Comparison of ENCODE assay signal across 11 cellular contexts in the genomic region with DNA sequence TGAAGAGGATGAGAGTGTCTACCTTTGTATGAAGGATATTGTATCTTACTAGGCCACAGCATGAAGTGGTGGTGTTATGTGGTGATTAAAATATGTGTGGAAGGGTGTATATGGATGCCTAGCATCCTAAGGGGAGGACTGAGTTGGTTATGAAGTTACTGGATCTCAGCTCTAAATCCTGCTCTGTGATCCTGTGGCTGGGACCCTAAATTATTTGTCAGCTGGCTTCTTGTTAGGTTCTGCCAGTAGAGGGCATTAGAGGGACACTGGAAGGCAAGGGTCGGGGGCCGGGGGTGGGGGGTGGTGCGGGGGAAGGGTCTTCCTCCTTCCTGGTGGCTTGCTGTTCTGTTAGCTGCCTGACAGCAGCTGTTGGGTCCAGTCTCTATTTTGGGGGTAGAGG. TPM values are rescaled to one million over a fixed set of nuclear protein-coding genes. Genes with fewer than 3 reads are reported as not detected.
DNase-seq lines count a peak whose midpoint lies in the region; ATAC-seq and TF ChIP-seq lines count a peak whose summit lies in the region.
"Had no signal": no experiment of that assay in that cellular context is flagged by ENCODE, and none has a peak within 500 bp of the region (broad histone marks: within the 10 kb centered on the region; RNA-seq: fewer than 3 reads in every experiment).

No MANE protein-coding gene starts in this region.

- ATAC-seq in RWPE2 (ENCODE audit: low read depth) (no peak), foreskin keratinocyte (no peak)

- H3K27me3 ChIP-seq in RWPE2 (ENCODE audit: insufficient read depth, poor library complexity, severe bottlenecking) (no peaks in the 10 kb centered on the region), foreskin keratinocyte (no peaks in the 10 kb centered on the region)
- H3K27me3 ChIP-seq: uterus had no signal

- H3K4me3 ChIP-seq in RWPE2 (ENCODE audit: severe bottlenecking) = no peak overlapping the region
- H3K4me3 ChIP-seq: uterus had no signal

- in situ Hi-C loops in ACHN (cut with HindIII; ENCODE audit: low pct_ligation_motif_present, low pct_unique_long_range_greater_than_20kb, low sequenced_read_pairs) = no loop called here

- H3K27ac ChIP-seq in RWPE2 (ENCODE audit: poor library complexity, severe bottlenecking) = peak overlapping the region; percentile 58
- no peak overlapping the region for H3K27ac ChIP-seq in foreskin keratinocyte

- TF ChIP-seq CTCF in GM12873 (IDR thresholded peaks at IDR 0.05; ENCODE audit: insufficient read depth, low read depth, low read length, missing control alignments) = peak; percentile 30
- TF ChIP-seq CTCF in RWPE2 (IDR thresholded peaks at IDR 0.05; ENCODE audit: poor library complexity, severe bottlenecking) = peak; percentile 51
- peak; percentile 35 for TF ChIP-seq CTCF in foreskin keratinocyte (conservative IDR thresholded peaks at IDR 0.05)

- no peaks in the 10 kb centered on the region for H3K9me3 ChIP-seq in RWPE2 (ENCODE audit: severe bottlenecking)
- H3K9me3 ChIP-seq: uterus had no signal

- peaks cover 97% of the 10 kb centered on the region for H3K36me3 ChIP-seq in RWPE2 (ENCODE audit: low read depth)
- H3K36me3 ChIP-seq: uterus had no signal

- H3K4me1 ChIP-seq in RWPE2 (ENCODE audit: insufficient read depth, poor library complexity, severe bottlenecking) (peaks cover 28% of the 10 kb centered on the region), foreskin keratinocyte (no peaks in the 10 kb centered on the region)

- DNase-seq in ACHN (peak; percentile 33), RWPE2 (ENCODE audit: low spot score) (no peak), foreskin keratinocyte (no peak), AG20443 (ENCODE audit: low spot score) (no peak), T-helper 2 cell (no peak), superior temporal gyrus (ENCODE audit: extremely low spot score) (no peak)
- DNase-seq in stimulated activated CD4-positive, alpha-beta T cell treated with anti-CD3 and anti-CD28 coated beads, Interleukin-2, amount 100 ng/mL, for 48 hours = no peak
- DNase-seq: cerebellar nuclear complex; stimulated activated CD4-positive, alpha-beta T cell treated with anti-CD3 and anti-CD28 coated beads, Interleukin-1b, Interleukin-23, amount 100 ng/mL, for 48 hours; uterus had no signal

RNA-seq across cellular contexts. Expression of gene MORF4L1, which starts 34.9 kb away (rescaled TPM):
- 186 and 197 TPM in 2 replicates for total RNA-seq in foreskin keratinocyte
- polyA plus RNA-seq in foreskin keratinocyte = 206 and 222 TPM in 2 replicates

RNA-seq across cellular contexts. Expression of gene CTSH, which starts 37.3 kb away (rescaled TPM):
- 5.9 and 9.1 TPM in 2 replicates for total RNA-seq in foreskin keratinocyte
- polyA plus RNA-seq in foreskin keratinocyte = 9.2 and 10.7 TPM in 2 replicates
